19 cellular contexts compared by ENCODE assay signal in genomic region chr20:62226707-62227590, GRCh38. TPM values are rescaled to one million over a fixed set of nuclear protein-coding genes. Genes with fewer than 3 reads are reported as not detected.
"Had no signal": no experiment of that assay in that cellular context is flagged by ENCODE, and none has a peak within 500 bp of the region (broad histone marks: within the 10 kb centered on the region; RNA-seq: fewer than 3 reads in every experiment).

No MANE protein-coding gene starts in this region.

- H3K9me3 Mint-ChIP-seq: activated CD4-positive, alpha-beta memory T cell treated with anti-CD3 and anti-CD28 coated beads, Interleukin-2, amount 10 ng/mL, durations not matched to agents 7 days and 5 days; activated T-helper 17 cell treated with anti-CD3 and anti-CD28 coated beads, Interleukin-2, amount 50 U/mL, for 72 hours; central memory CD8-positive, alpha-beta T cell; natural killer cell treated with Interleukin-12 subunit alpha and Interleukin-12 subunit beta and Interleukin-15 and Interleukin-18, amount 100 ng/mL, for 72 hours; stimulated activated naive B cell treated with anti-CD40 and anti-IgM and Interleukin-4, amounts not matched to agents 10 μg/mL and 1 μg/mL and 100 μg/mL, for 72 hours had no signal

- H3K4me1 Mint-ChIP-seq: activated CD4-positive, alpha-beta memory T cell treated with anti-CD3 and anti-CD28 coated beads, Interleukin-2, amount 10 ng/mL, durations not matched to agents 7 days and 5 days; activated CD4-positive, alpha-beta T cell treated with anti-CD3 and anti-CD28 coated beads for 36 hours; activated CD8-positive, alpha-beta memory T cell treated with anti-CD3 and anti-CD28 coated beads, Interleukin-2, amount 10 ng/mL, durations not matched to agents 7 days and 5 days; activated T-helper 17 cell treated with anti-CD3 and anti-CD28 coated beads, Interleukin-2, amount 50 U/mL, for 72 hours; central memory CD8-positive, alpha-beta T cell had no signal

- ATAC-seq: activated CD4-positive, alpha-beta T cell treated with anti-CD3 and anti-CD28 coated beads for 36 hours; activated T-helper 17 cell treated with anti-CD3 and anti-CD28 coated beads, Interleukin-2, amount 50 U/mL, for 72 hours had no signal

- H3K27ac Mint-ChIP-seq: activated CD4-positive, alpha-beta memory T cell treated with anti-CD3 and anti-CD28 coated beads, Interleukin-2, amount 10 ng/mL, durations not matched to agents 7 days and 5 days; activated CD4-positive, alpha-beta T cell treated with anti-CD3 and anti-CD28 coated beads for 36 hours; activated CD8-positive, alpha-beta memory T cell treated with anti-CD3 and anti-CD28 coated beads, Interleukin-2, amount 10 ng/mL, durations not matched to agents 7 days and 5 days; activated T-helper 17 cell treated with anti-CD3 and anti-CD28 coated beads, Interleukin-2, amount 50 U/mL, for 72 hours; natural killer cell treated with Interleukin-12 subunit alpha and Interleukin-12 subunit beta and Interleukin-15 and Interleukin-18, amount 100 ng/mL, for 72 hours; stimulated activated naive B cell treated with anti-CD40 and anti-IgM and Interleukin-4, amounts not matched to agents 10 μg/mL and 1 μg/mL and 100 μg/mL, for 72 hours had no signal

- H3K4me1 ChIP-seq: lower lobe of right lung, sigmoid colon, spleen had no signal

- DNase-seq: activated CD4-positive, alpha-beta memory T cell treated with anti-CD3 and anti-CD28 coated beads, Interleukin-2, amount 10 ng/mL, durations not matched to agents 7 days and 5 days; activated CD4-positive, alpha-beta T cell treated with anti-CD3 and anti-CD28 coated beads for 36 hours; activated CD8-positive, alpha-beta memory T cell treated with anti-CD3 and anti-CD28 coated beads, Interleukin-2, amount 10 ng/mL, durations not matched to agents 7 days and 5 days; activated naive CD4-positive, alpha-beta T cell; cortex of kidney; effector CD4-positive, alpha-beta T cell; esophagus squamous epithelium; lower lobe of right lung; nucleus accumbens; sigmoid colon; spleen; stimulated activated CD4-positive, alpha-beta T cell treated with anti-CD3 and anti-CD28 coated beads, Interleukin-4, amount 100 ng/mL, for 4 hours; stimulated activated naive B cell treated with anti-CD40 and anti-IgM and Interleukin-4, amounts not matched to agents 10 μg/mL and 1 μg/mL and 100 μg/mL, for 72 hours; T-helper 2 cell had no signal

- H3K9me3 ChIP-seq: esophagus squamous epithelium, lower lobe of right lung, sigmoid colon, spleen had no signal

- H3K4me3 ChIP-seq: esophagus squamous epithelium, lower lobe of right lung, sigmoid colon, spleen had no signal

- H3K36me3 ChIP-seq: esophagus squamous epithelium, lower lobe of right lung, sigmoid colon, spleen had no signal

- H3K4me3 Mint-ChIP-seq: activated CD4-positive, alpha-beta memory T cell treated with anti-CD3 and anti-CD28 coated beads, Interleukin-2, amount 10 ng/mL, durations not matched to agents 7 days and 5 days; activated CD4-positive, alpha-beta T cell treated with anti-CD3 and anti-CD28 coated beads for 36 hours; activated CD8-positive, alpha-beta memory T cell treated with anti-CD3 and anti-CD28 coated beads, Interleukin-2, amount 10 ng/mL, durations not matched to agents 7 days and 5 days; activated T-helper 17 cell treated with anti-CD3 and anti-CD28 coated beads, Interleukin-2, amount 50 U/mL, for 72 hours; central memory CD8-positive, alpha-beta T cell; natural killer cell treated with Interleukin-12 subunit alpha and Interleukin-12 subunit beta and Interleukin-15 and Interleukin-18, amount 100 ng/mL, for 72 hours; stimulated activated naive B cell treated with anti-CD40 and anti-IgM and Interleukin-4, amounts not matched to agents 10 μg/mL and 1 μg/mL and 100 μg/mL, for 72 hours had no signal

- H3K36me3 Mint-ChIP-seq: activated CD8-positive, alpha-beta memory T cell treated with anti-CD3 and anti-CD28 coated beads, Interleukin-2, amount 10 ng/mL, durations not matched to agents 7 days and 5 days; natural killer cell treated with Interleukin-12 subunit alpha and Interleukin-12 subunit beta and Interleukin-15 and Interleukin-18, amount 100 ng/mL, for 72 hours; stimulated activated naive B cell treated with anti-CD40 and anti-IgM and Interleukin-4, amounts not matched to agents 10 μg/mL and 1 μg/mL and 100 μg/mL, for 72 hours had no signal

- H3K27ac ChIP-seq: esophagus squamous epithelium, lower lobe of right lung, sigmoid colon, spleen had no signal

RNA-seq across cellular contexts. Expression of gene HRH3, which starts 6.9 kb away (rescaled TPM):
- total RNA-seq: activated CD4-positive, alpha-beta memory T cell treated with anti-CD3 and anti-CD28 coated beads, Interleukin-2, amount 10 ng/mL, durations not matched to agents 7 days and 5 days; activated CD4-positive, alpha-beta T cell treated with anti-CD3 and anti-CD28 coated beads for 36 hours; activated CD8-positive, alpha-beta memory T cell treated with anti-CD3 and anti-CD28 coated beads, Interleukin-2, amount 10 ng/mL, durations not matched to agents 7 days and 5 days; activated T-helper 17 cell treated with anti-CD3 and anti-CD28 coated beads, Interleukin-2, amount 50 U/mL, for 72 hours; endothelial cell of umbilical vein; esophagus squamous epithelium; fibroblast of villous mesenchyme; lower lobe of right lung; natural killer cell treated with Interleukin-12 subunit alpha and Interleukin-12 subunit beta and Interleukin-15 and Interleukin-18, amount 100 ng/mL, for 72 hours; sigmoid colon; spleen had no signal
